22 cellular contexts compared by ENCODE assay signal in genomic region chr9:61666310-61666709, GRCh38.
DNase-seq lines count a peak whose midpoint lies in the region; ATAC-seq and TF ChIP-seq lines count a peak whose summit lies in the region.
"Had no signal": no experiment of that assay in that cellular context is flagged by ENCODE, and none has a peak within 500 bp of the region (broad histone marks: within the 10 kb centered on the region; RNA-seq: fewer than 3 reads in every experiment).

No MANE protein-coding gene starts in this region.

- H3K27me3 ChIP-seq in stomach (no peaks in the 10 kb centered on the region), aorta (ENCODE audit: control insufficient read depth in 1 of 2, insufficient read depth in 2 of 2, low read length in 1 of 2) (no peaks in the 10 kb centered on the region), lower lobe of right lung (ENCODE audit: low read depth) (no peaks in the 10 kb centered on the region)
- H3K27me3 ChIP-seq: BLaER1 had no signal

- WGBS in stomach, 5 donors: 80 to 89% (median 84%) methylated on average over 15 of the region's 15 CpGs
- 78 to 84% methylated on average over 15 of the region's 15 CpGs for WGBS in aorta, 2 donors

- DNase-seq in Right ventricle myocardium inferior (ENCODE audit: missing footprints): peak; percentile 66
- no peak for DNase-seq in Right ventricle myocardium superior
- DNase-seq in islet precursor cell: peak; percentile 32
- peak; percentile 5 for DNase-seq in stomach
- no peak for DNase-seq in stimulated activated CD4-positive, alpha-beta T cell treated with anti-CD3 and anti-CD28 coated beads, Interleukin-4, amount 100 ng/mL, for 24 hours
- no peak for DNase-seq in aorta
- DNase-seq in lower lobe of right lung: no peak
- DNase-seq: CD4-positive, CD25-positive, alpha-beta regulatory T cell; HFFc6; Karpas-422; NCI-H1092; NCI-H1417 treated with DMSO at 0.1 percent for 48 hours; NCI-H1694 treated with DMSO at 0.1 percent for 48 hours; NCI-H2081; NCI-H2227 treated with DMSO at 0.1 percent for 48 hours; NCI-H69; RPMI8226; SHP77 treated with DMSO at 0.1 percent for 48 hours had no signal

- no peak overlapping the region for H3K27ac ChIP-seq in stomach
- H3K27ac ChIP-seq in aorta (ENCODE audit: low read depth in 1 of 2, low read length in 2 of 2): no peak overlapping the region
- no peak overlapping the region for H3K27ac ChIP-seq in lower lobe of right lung
- H3K27ac ChIP-seq: BLaER1 had no signal

- H3K4me3 ChIP-seq in stomach (no peak overlapping the region), aorta (ENCODE audit: low read length in 2 of 2) (no peak overlapping the region), lower lobe of right lung (no peak overlapping the region)
- H3K4me3 ChIP-seq: BLaER1, GM23338, HAP-1 had no signal

- TF ChIP-seq CTCF in stomach (IDR thresholded peaks at IDR 0.05) (no peak), lower lobe of right lung (IDR thresholded peaks at IDR 0.05) (no peak)

- H3K36me3 ChIP-seq in stomach: no peaks in the 10 kb centered on the region
- no peaks in the 10 kb centered on the region for H3K36me3 ChIP-seq in aorta (ENCODE audit: control insufficient read depth in 1 of 2, insufficient read depth in 2 of 2, low read length in 1 of 2)
- no peaks in the 10 kb centered on the region for H3K36me3 ChIP-seq in lower lobe of right lung
- H3K36me3 ChIP-seq: BLaER1, HAP-1 had no signal

- H3K4me1 ChIP-seq in stomach (no peaks in the 10 kb centered on the region), aorta (ENCODE audit: control insufficient read depth in 1 of 2, insufficient read depth in 2 of 2, low read length in 2 of 2) (no peaks in the 10 kb centered on the region), lower lobe of right lung (no peaks in the 10 kb centered on the region)
- H3K4me1 ChIP-seq: BLaER1, HAP-1 had no signal

- intact Hi-C loops in Right ventricle myocardium inferior (cut with DNase I): no loop called here
- intact Hi-C loops in Right ventricle myocardium superior (cut with DNase I): no loop called here
- intact Hi-C loops in stomach (cut with DNase I; ENCODE audit: low total_unique reads): no loop called here
- intact Hi-C loops in aorta (cut with DNase I): no loop called here
- intact Hi-C loops in lower lobe of right lung (cut with DNase I): no loop called here

- no peak for TF ChIP-seq EP300 in stomach (IDR thresholded peaks at IDR 0.05)

- no peak for TF ChIP-seq POLR2A in stomach (IDR thresholded peaks at IDR 0.05)

- H3K9me3 ChIP-seq in stomach (peaks cover 0 to 66% (median 43%) of the 10 kb centered on the region in 4 donors), aorta (ENCODE audit: control insufficient read depth, low read length) (peaks cover 6% of the 10 kb centered on the region), lower lobe of right lung (no peaks in the 10 kb centered on the region)
- H3K9me3 ChIP-seq: HAP-1 had no signal

- ATAC-seq in Right ventricle myocardium inferior (no peak), Right ventricle myocardium superior (ENCODE audit: poor library complexity) (no peak), aorta (ENCODE audit: low FRiP score) (no peak), lower lobe of right lung (no peak)
- ATAC-seq: GM23338, HepG2 had no signal

Comparison
In these comparisons a context has a peak if more than half of its experiments do, and no peak if none do; other contexts are left out.
1. DNase-seq: peak in Right ventricle myocardium inferior (single experiment), islet precursor cell (single experiment) and stomach (single experiment); none in Right ventricle myocardium superior (single experiment), stimulated activated CD4-positive, alpha-beta T cell treated with anti-CD3 and anti-CD28 coated beads, Interleukin-4, amount 100 ng/mL, for 24 hours (single experiment), aorta (0 of 2) and lower lobe of right lung (single experiment).